Comparison of ENCODE assay signal across 1 cellular context in the genomic region with DNA sequence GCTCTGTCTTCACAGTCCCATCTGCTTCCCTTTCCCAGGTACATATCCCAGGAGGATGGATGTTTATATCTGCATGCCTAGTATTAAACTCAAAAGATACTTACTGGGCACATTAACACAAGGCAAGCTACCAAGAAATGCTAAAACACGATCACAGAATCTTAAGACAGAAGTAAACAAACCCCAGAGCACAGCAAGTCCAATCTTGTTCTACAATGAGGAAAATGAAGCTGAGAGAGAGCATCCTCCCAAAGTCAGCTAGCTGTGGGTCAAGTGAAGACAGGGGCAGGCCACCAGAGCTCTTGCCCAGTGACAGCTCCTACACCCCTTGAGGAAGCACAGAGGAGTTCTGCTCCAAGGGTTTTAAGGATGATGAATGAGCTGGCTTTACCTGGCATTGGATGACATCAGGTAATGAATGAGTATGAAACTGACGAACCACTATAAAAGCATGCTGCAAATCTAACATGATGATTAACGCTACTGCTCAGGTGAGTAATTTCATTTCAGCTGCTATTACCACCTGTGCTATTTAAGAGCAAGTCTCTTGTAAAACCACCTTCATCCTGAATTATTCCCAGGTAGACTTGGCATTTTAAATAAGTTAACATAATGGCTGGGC.
TF ChIP-seq lines count a peak whose summit lies in the region.

No MANE protein-coding gene starts in this region.

TF ChIP-seq in IMR-90, 13 proteins besides CTCF, POLR2A, EP300 and RAD21:
- no peak for TF ChIP-seq CEBPB (IDR thresholded peaks at IDR 0.05; ENCODE audit: low read depth, low read length)
- TF ChIP-seq SMC3 (IDR thresholded peaks at IDR 0.05; ENCODE audit: low read depth, low read length) = no peak
- TF ChIP-seq MAFK (IDR thresholded peaks at IDR 0.05; ENCODE audit: low read depth, low read length) = no peak
- no peak for TF ChIP-seq RFX5 (IDR thresholded peaks at IDR 0.05; ENCODE audit: low read depth, low read length)
- TF ChIP-seq CHD1 (IDR thresholded peaks at IDR 0.05; ENCODE audit: low read depth, low read length) = no peak
- no peak for TF ChIP-seq MXI1 (IDR thresholded peaks at IDR 0.05; ENCODE audit: borderline replicate concordance, low read depth, low read length)
- TF ChIP-seq RCOR1 (IDR thresholded peaks at IDR 0.05; ENCODE audit: insufficient replicate concordance, low read length) = no peak
- TF ChIP-seq, protein P1, sequence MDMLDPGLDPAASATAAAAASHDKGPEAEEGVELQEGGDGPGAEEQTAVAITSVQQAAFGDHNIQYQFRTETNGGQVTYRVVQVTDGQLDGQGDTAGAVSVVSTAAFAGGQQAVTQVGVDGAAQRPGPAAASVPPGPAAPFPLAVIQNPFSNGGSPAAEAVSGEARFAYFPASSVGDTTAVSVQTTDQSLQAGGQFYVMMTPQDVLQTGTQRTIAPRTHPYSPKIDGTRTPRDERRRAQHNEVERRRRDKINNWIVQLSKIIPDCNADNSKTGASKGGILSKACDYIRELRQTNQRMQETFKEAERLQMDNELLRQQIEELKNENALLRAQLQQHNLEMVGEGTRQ (IDR thresholded peaks at IDR 0.05; ENCODE audit: low read depth, low read length) = no peak
- TF ChIP-seq BHLHE40 (IDR thresholded peaks at IDR 0.05; ENCODE audit: low read depth, low read length) = no peak
- TF ChIP-seq MAZ (IDR thresholded peaks at IDR 0.05; ENCODE audit: borderline replicate concordance, low read depth, low read length) = no peak
- TF ChIP-seq FOS (IDR thresholded peaks at IDR 0.05; ENCODE audit: low read depth, low read length) = no peak
